9 cellular contexts compared by ENCODE assay signal in genomic region chr3:133377396-133377795, GRCh38. TPM values are rescaled to one million over a fixed set of nuclear protein-coding genes. Genes with fewer than 3 reads are reported as not detected.
DNase-seq lines count a peak whose midpoint lies in the region; ATAC-seq and TF ChIP-seq lines count a peak whose summit lies in the region.
"Had no signal": no experiment of that assay in that cellular context is flagged by ENCODE, and none has a peak within 500 bp of the region (broad histone marks: within the 10 kb centered on the region; RNA-seq: fewer than 3 reads in every experiment).

No MANE protein-coding gene starts in this region.

- H3K27me3 Mint-ChIP-seq in glutamatergic neuron (ENCODE audit: unreplicated experiment) = peaks cover 3% of the 10 kb centered on the region
- H3K27me3 Mint-ChIP-seq in mesothelial cell of epicardium (ENCODE audit: low read depth) = peaks cover 4% of the 10 kb centered on the region

- no peak overlapping the region for H3K27ac ChIP-seq in tibial artery
- H3K27ac ChIP-seq: epithelial cell of prostate had no signal

- peak; percentile 22 for TF ChIP-seq CTCF in glutamatergic neuron (IDR thresholded peaks at IDR 0.05; ENCODE audit: partially characterized antibody, unreplicated experiment)
- peak; percentile 27 to 36 for TF ChIP-seq CTCF in tibial artery (IDR thresholded peaks at IDR 0.05)
- no peak for TF ChIP-seq CTCF in mesothelial cell of epicardium (IDR thresholded peaks at IDR 0.05; ENCODE audit: unreplicated experiment)

- H3K4me1 Mint-ChIP-seq in glutamatergic neuron (ENCODE audit: low read depth, unreplicated experiment) = peaks cover 15% of the 10 kb centered on the region
- no peaks in the 10 kb centered on the region for H3K4me1 Mint-ChIP-seq in mesothelial cell of epicardium

- H3K27me3 ChIP-seq in tibial artery = no peaks in the 10 kb centered on the region

- H3K4me3 Mint-ChIP-seq in glutamatergic neuron (ENCODE audit: unreplicated experiment) (no peak overlapping the region), mesothelial cell of epicardium (no peak overlapping the region)

- no peaks in the 10 kb centered on the region for H3K36me3 ChIP-seq in tibial artery

- H3K4me1 ChIP-seq in tibial artery = no peaks in the 10 kb centered on the region

- H3K27ac Mint-ChIP-seq in glutamatergic neuron (ENCODE audit: unreplicated experiment) = no peak overlapping the region
- no peak overlapping the region for H3K27ac Mint-ChIP-seq in mesothelial cell of epicardium

- H3K4me3 ChIP-seq in tibial artery = no peak overlapping the region

- H3K9me3 Mint-ChIP-seq in glutamatergic neuron (ENCODE audit: unreplicated experiment) (peaks cover 2% of the 10 kb centered on the region), mesothelial cell of epicardium (no peaks in the 10 kb centered on the region)

- peak; percentile 91 for ATAC-seq in SK-N-SH treated with all-trans-retinoic acid at 6 μM for 48 hours
- ATAC-seq in HG02798 (IDR thresholded peaks at IDR 0.05; ENCODE audit: poor library complexity, unreplicated experiment) = no peak

- H3K36me3 Mint-ChIP-seq in glutamatergic neuron (ENCODE audit: unreplicated experiment) = peaks cover 5% of the 10 kb centered on the region
- H3K36me3 Mint-ChIP-seq in mesothelial cell of epicardium = no peaks in the 10 kb centered on the region

- no peaks in the 10 kb centered on the region for H3K9me3 ChIP-seq in tibial artery

- intact Hi-C loops in tibial artery (cut with DNase I; ENCODE audit: low total_unique reads) = no loop called here

- DNase-seq in CD1c-positive myeloid dendritic cell (ENCODE audit: extremely low spot score) = peak; percentile 3
- peak; percentile 60 for DNase-seq in HuH-7 (ENCODE audit: low spot score)
- DNase-seq in glutamatergic neuron = no peak
- DNase-seq in tibial artery = no peak
- DNase-seq in mesothelial cell of epicardium (ENCODE audit: low spot score in 2 of 2, unreplicated experiment in 2 of 2) = no peak
- DNase-seq in HK-2 (ENCODE audit: unreplicated experiment) = no peak

TF ChIP-seq in SK-N-SH treated with all-trans-retinoic acid at 6 μM for 48 hours, 23 proteins besides CTCF, POLR2A, EP300 and RAD21:
- TF ChIP-seq ZNF565 (CRISPR knock-in tag; conservative IDR thresholded peaks at IDR 0.05; ENCODE audit: low read depth) = no peak
- no peak for TF ChIP-seq ISL1 (CRISPR knock-in tag; IDR thresholded peaks at IDR 0.05)
- TF ChIP-seq BACH2 (CRISPR knock-in tag; IDR thresholded peaks at IDR 0.05; ENCODE audit: borderline replicate concordance) = no peak
- TF ChIP-seq ESRRG (CRISPR knock-in tag; IDR thresholded peaks at IDR 0.05) = no peak
- TF ChIP-seq PATZ1 (CRISPR knock-in tag; IDR thresholded peaks at IDR 0.05; ENCODE audit: borderline replicate concordance) = no peak
- TF ChIP-seq ZFP30 (CRISPR knock-in tag; IDR thresholded peaks at IDR 0.05) = no peak
- TF ChIP-seq, protein P1, sequence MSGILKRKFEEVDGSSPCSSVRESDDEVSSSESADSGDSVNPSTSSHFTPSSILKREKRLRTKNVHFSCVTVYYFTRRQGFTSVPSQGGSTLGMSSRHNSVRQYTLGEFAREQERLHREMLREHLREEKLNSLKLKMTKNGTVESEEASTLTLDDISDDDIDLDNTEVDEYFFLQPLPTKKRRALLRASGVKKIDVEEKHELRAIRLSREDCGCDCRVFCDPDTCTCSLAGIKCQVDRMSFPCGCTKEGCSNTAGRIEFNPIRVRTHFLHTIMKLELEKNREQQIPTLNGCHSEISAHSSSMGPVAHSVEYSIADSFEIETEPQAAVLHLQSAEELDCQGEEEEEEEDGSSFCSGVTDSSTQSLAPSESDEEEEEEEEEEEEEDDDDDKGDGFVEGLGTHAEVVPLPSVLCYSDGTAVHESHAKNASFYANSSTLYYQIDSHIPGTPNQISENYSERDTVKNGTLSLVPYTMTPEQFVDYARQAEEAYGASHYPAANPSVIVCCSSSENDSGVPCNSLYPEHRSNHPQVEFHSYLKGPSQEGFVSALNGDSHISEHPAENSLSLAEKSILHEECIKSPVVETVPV (CRISPR knock-in tag; IDR thresholded peaks at IDR 0.05) = no peak
- no peak for TF ChIP-seq ARNTL (CRISPR knock-in tag; IDR thresholded peaks at IDR 0.05; ENCODE audit: borderline replicate concordance, low read depth)
- TF ChIP-seq TCF4 (CRISPR knock-in tag; IDR thresholded peaks at IDR 0.05; ENCODE audit: borderline replicate concordance) = no peak
- no peak for TF ChIP-seq TSHZ2 (CRISPR knock-in tag; IDR thresholded peaks at IDR 0.05)

RNA-seq across cellular contexts. Expression of gene BFSP2, which starts 22.5 kb away (rescaled TPM):
- total RNA-seq in glutamatergic neuron (ENCODE audit: unreplicated experiment) (not detected), mesothelial cell of epicardium (0.59 TPM in 1 of 3 replicates, not detected in the others)

Comparison
In these comparisons a context has a peak if more than half of its experiments do, and no peak if none do; other contexts are left out.
1. DNase-seq: peak in CD1c-positive myeloid dendritic cell (single experiment) and HuH-7 (single experiment); none in glutamatergic neuron (single experiment), tibial artery (0 of 2), mesothelial cell of epicardium (0 of 2) and HK-2 (single experiment).